ENCODE assay signal across 8 cellular contexts in the genomic region with DNA sequence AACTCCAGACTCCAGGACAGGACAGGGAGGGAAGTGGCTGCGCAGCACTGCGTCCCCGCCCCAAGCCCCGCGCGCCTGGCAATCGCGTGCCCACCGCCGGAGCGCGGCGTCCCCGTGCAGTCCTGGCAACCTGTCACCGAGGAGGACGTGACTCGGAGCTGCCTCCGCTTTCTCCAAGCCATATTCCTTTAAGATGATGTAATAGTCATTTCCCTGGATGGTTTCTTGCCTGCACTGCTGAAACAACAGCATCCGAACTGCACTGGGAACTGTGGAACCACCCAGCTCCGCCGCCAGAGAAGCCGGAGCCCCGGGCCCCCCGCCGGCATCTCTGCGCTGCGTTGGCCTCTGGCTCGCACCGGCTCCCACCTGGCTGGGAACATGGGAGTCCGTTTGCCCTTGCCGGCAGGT. TPM values are rescaled to one million over a fixed set of nuclear protein-coding genes. Genes with fewer than 3 reads are reported as not detected.
DNase-seq lines count a peak whose midpoint lies in the region; ATAC-seq and TF ChIP-seq lines count a peak whose summit lies in the region.

No MANE protein-coding gene starts in this region.

- no CpG with 5 or more reads among the region's 31 CpGs for WGBS in trophoblast cell (ENCODE audit: extremely low coverage, insufficient coverage, insufficient read length)

- DNase-seq in DMS53 treated with DMSO at 0.1 percent for 48 hours (lab: John Stamatoyannopoulos, UW; ENCODE audit: unreplicated experiment): peak; percentile 14
- peak; percentile 94 for DNase-seq in NCI-H69 (lab: John Stamatoyannopoulos, UW)
- peak; percentile 37 for DNase-seq in fibroblast of mammary gland (ENCODE audit: low read depth)
- DNase-seq in trophoblast cell: no peak
- DNase-seq in activated naive CD8-positive, alpha-beta T cell treated with anti-CD3 and anti-CD28 coated beads, Interleukin-2, amount 50 U/mL, for 24 hours: no peak

- no peaks in the 10 kb centered on the region for H3K36me3 Mint-ChIP-seq in activated naive CD8-positive, alpha-beta T cell treated with anti-CD3 and anti-CD28 coated beads, Interleukin-2, amount 50 U/mL, for 24 hours (ENCODE audit: low read depth)

- H2BK5ac ChIP-seq in trophoblast cell (ENCODE audit: low read depth, low read length, poor library complexity): no peak overlapping the region

- no peak overlapping the region for H2AFZ ChIP-seq in trophoblast cell (ENCODE audit: insufficient read depth, low read length, poor library complexity)

- H3K27me3 Mint-ChIP-seq in activated naive CD8-positive, alpha-beta T cell treated with anti-CD3 and anti-CD28 coated beads, Interleukin-2, amount 50 U/mL, for 24 hours: peaks cover 57% of the 10 kb centered on the region

- no peak for ATAC-seq in HG03342 (IDR thresholded peaks at IDR 0.05; ENCODE audit: unreplicated experiment)
- no peak for ATAC-seq in activated naive CD8-positive, alpha-beta T cell treated with anti-CD3 and anti-CD28 coated beads, Interleukin-2, amount 50 U/mL, for 24 hours
- ATAC-seq in GM18520 (IDR thresholded peaks at IDR 0.05; ENCODE audit: unreplicated experiment): no peak
- ATAC-seq in HG03139 (IDR thresholded peaks at IDR 0.05; ENCODE audit: unreplicated experiment): no peak

- no peak overlapping the region for H3K4me3 Mint-ChIP-seq in activated naive CD8-positive, alpha-beta T cell treated with anti-CD3 and anti-CD28 coated beads, Interleukin-2, amount 50 U/mL, for 24 hours

- H3K79me2 ChIP-seq in trophoblast cell (ENCODE audit: control insufficient read depth, insufficient read depth, low read length, poor library complexity): no peaks in the 10 kb centered on the region

- H2BK12ac ChIP-seq in trophoblast cell (ENCODE audit: low read length): no peak overlapping the region

- H3K4me2 ChIP-seq in trophoblast cell (ENCODE audit: low read length): peak overlapping the region; percentile 54

- peak overlapping the region; percentile 20 for H3K4me3 ChIP-seq in fibroblast of mammary gland (ENCODE audit: control insufficient read depth, low read depth, low read length)
- no peak overlapping the region for H3K4me3 ChIP-seq in trophoblast cell (ENCODE audit: low read depth, low read length)

- no peak for TF ChIP-seq CTCF in fibroblast of mammary gland (conservative IDR thresholded peaks at IDR 0.05; ENCODE audit: control insufficient read depth, insufficient read depth, low read depth, low read length)

- H3K27ac Mint-ChIP-seq in activated naive CD8-positive, alpha-beta T cell treated with anti-CD3 and anti-CD28 coated beads, Interleukin-2, amount 50 U/mL, for 24 hours: no peak overlapping the region

- no peak overlapping the region for H3K23ac ChIP-seq in trophoblast cell (ENCODE audit: low read length)

- peaks cover 3% of the 10 kb centered on the region for H3K27me3 ChIP-seq in trophoblast cell (ENCODE audit: insufficient read depth, low read length)

- peak overlapping the region; percentile 35 for H4K8ac ChIP-seq in trophoblast cell (ENCODE audit: low read depth, low read length)

- no peaks in the 10 kb centered on the region for H3K36me3 ChIP-seq in trophoblast cell (ENCODE audit: control insufficient read depth in 1 of 2, insufficient read depth in 2 of 2, low read length in 2 of 2)

- no peak overlapping the region for H3K9ac ChIP-seq in trophoblast cell (ENCODE audit: low read length)

- no peak overlapping the region for H3K27ac ChIP-seq in trophoblast cell (ENCODE audit: low read depth, low read length)

- H3K4me1 ChIP-seq in trophoblast cell (ENCODE audit: control insufficient read depth in 1 of 2, insufficient read depth in 2 of 2, low read length in 2 of 2): peaks cover 0 to 5% of the 10 kb centered on the region in 2 experiments

- no peak overlapping the region for H2AK5ac ChIP-seq in trophoblast cell (ENCODE audit: low read length)

- H3K79me1 ChIP-seq in trophoblast cell (ENCODE audit: low read length): no peaks in the 10 kb centered on the region

- H3K14ac ChIP-seq in trophoblast cell (ENCODE audit: low read length): no peak overlapping the region

- H4K12ac ChIP-seq in trophoblast cell (ENCODE audit: low read depth, low read length): no peak overlapping the region

- no peaks in the 10 kb centered on the region for H3K9me3 Mint-ChIP-seq in activated naive CD8-positive, alpha-beta T cell treated with anti-CD3 and anti-CD28 coated beads, Interleukin-2, amount 50 U/mL, for 24 hours

- no peak overlapping the region for H2BK120ac ChIP-seq in trophoblast cell (ENCODE audit: insufficient read depth, low read length, poor library complexity)

- H4K91ac ChIP-seq in trophoblast cell (ENCODE audit: low read depth, low read length): no peak overlapping the region

- H3K9me3 ChIP-seq in trophoblast cell (ENCODE audit: insufficient read depth, low read depth, low read length): no peaks in the 10 kb centered on the region

- H3K4me1 Mint-ChIP-seq in activated naive CD8-positive, alpha-beta T cell treated with anti-CD3 and anti-CD28 coated beads, Interleukin-2, amount 50 U/mL, for 24 hours: peaks cover 3% of the 10 kb centered on the region

- no peak overlapping the region for H3K18ac ChIP-seq in trophoblast cell (ENCODE audit: low read length)

- H3K4ac ChIP-seq in trophoblast cell (ENCODE audit: low read depth, low read length): no peak overlapping the region

RNA-seq across cellular contexts. Expression of a gene that starts 34.5 kb away (rescaled TPM):
- 0.21 and 0.23 TPM in 2 replicates for polyA plus RNA-seq in trophoblast cell (2013)

RNA-seq across cellular contexts. Expression of a gene that starts 34.7 kb away (rescaled TPM):
- 53.5 and 56.6 TPM in 2 replicates for polyA plus RNA-seq in trophoblast cell (2013)

Comparison
In these comparisons a context has a peak if more than half of its experiments do, and no peak if none do; other contexts are left out.
1. DNase-seq: peak in DMS53 treated with DMSO at 0.1 percent for 48 hours (single experiment), NCI-H69 (single experiment) and fibroblast of mammary gland (single experiment); none in trophoblast cell (0 of 2) and activated naive CD8-positive, alpha-beta T cell treated with anti-CD3 and anti-CD28 coated beads, Interleukin-2, amount 50 U/mL, for 24 hours (single experiment).